Comparison of ENCODE assay signal across 1 cellular context in the genomic region with DNA sequence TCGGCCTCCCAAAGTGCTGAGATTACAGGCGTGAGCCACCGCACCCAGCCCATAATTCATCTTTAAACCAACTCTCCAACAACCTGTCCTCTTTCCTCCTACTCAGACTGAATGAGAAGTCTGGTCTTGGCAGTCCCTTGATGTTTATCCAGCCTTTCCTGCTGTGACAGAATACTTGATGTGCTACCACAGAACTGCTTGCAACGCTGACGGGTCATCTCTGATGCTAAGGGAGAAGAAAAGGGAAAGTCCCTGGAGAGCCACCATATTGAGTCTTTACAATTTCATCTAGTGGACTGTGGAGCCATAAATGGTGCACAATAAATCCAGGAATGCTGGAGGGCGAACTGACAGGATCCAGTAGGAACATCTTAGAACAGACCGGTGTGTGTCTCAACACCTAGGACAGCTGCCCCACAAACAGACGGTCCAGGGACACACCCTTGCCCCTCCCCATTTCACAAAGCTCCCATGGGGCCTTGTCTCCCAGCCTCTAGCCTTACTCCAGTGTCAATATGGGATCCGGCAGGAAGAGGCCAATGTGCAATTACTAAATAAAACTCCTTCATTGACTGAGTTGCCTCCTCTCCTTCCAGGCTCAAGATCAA.
TF ChIP-seq lines count a peak whose summit lies in the region.

No MANE protein-coding gene starts in this region.

TF ChIP-seq in IMR-90, 13 proteins besides CTCF, POLR2A, EP300 and RAD21 (continued from another document):
- TF ChIP-seq ELK1 (IDR thresholded peaks at IDR 0.05; ENCODE audit: borderline replicate concordance, low read depth, low read length) = no peak
- TF ChIP-seq MAZ (IDR thresholded peaks at IDR 0.05; ENCODE audit: borderline replicate concordance, low read depth, low read length) = no peak
- no peak for TF ChIP-seq RCOR1 (IDR thresholded peaks at IDR 0.05; ENCODE audit: insufficient replicate concordance, low read length)
- TF ChIP-seq, protein P1, sequence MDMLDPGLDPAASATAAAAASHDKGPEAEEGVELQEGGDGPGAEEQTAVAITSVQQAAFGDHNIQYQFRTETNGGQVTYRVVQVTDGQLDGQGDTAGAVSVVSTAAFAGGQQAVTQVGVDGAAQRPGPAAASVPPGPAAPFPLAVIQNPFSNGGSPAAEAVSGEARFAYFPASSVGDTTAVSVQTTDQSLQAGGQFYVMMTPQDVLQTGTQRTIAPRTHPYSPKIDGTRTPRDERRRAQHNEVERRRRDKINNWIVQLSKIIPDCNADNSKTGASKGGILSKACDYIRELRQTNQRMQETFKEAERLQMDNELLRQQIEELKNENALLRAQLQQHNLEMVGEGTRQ (IDR thresholded peaks at IDR 0.05; ENCODE audit: low read depth, low read length) = no peak
- TF ChIP-seq NFE2L2 (IDR thresholded peaks at IDR 0.05; ENCODE audit: low read depth, low read length) = no peak
- no peak for TF ChIP-seq BHLHE40 (IDR thresholded peaks at IDR 0.05; ENCODE audit: low read depth, low read length)
- no peak for TF ChIP-seq SMC3 (IDR thresholded peaks at IDR 0.05; ENCODE audit: low read depth, low read length)
TF ChIP-seq in IMR-90: peak in this region for 0.
